ENCODE assay signal across 14 cellular contexts in genomic region chr3:9280477-9281219, GRCh38. TPM values are rescaled to one million over a fixed set of nuclear protein-coding genes. Genes with fewer than 3 reads are reported as not detected.
DNase-seq lines count a peak whose midpoint lies in the region; ATAC-seq, FAIRE-seq and TF ChIP-seq lines count a peak whose summit lies in the region.
"Had no signal": no experiment of that assay in that cellular context is flagged by ENCODE, and none has a peak within 500 bp of the region (broad histone marks: within the 10 kb centered on the region; RNA-seq: fewer than 3 reads in every experiment).

No MANE protein-coding gene starts in this region.

- H2AFZ ChIP-seq in mesenchymal stem cell (ENCODE audit: low read depth, low read length): no peak overlapping the region

- no peak overlapping the region for H3K4me2 ChIP-seq in mesenchymal stem cell (ENCODE audit: low read length, poor library complexity, severe bottlenecking)

- no peaks in the 10 kb centered on the region for H3K9me3 Mint-ChIP-seq in activated CD8-positive, alpha-beta T cell treated with anti-CD3 and anti-CD28 coated beads for 36 hours
- H3K9me3 Mint-ChIP-seq: memory B cell had no signal

- H3K4ac ChIP-seq in mesenchymal stem cell (ENCODE audit: low read depth in 1 of 2, low read length in 2 of 2): no peak overlapping the region

- no peaks in the 10 kb centered on the region for H3K4me1 ChIP-seq in mesenchymal stem cell (ENCODE audit: control insufficient read depth, insufficient read depth, low read depth, low read length)
- H3K4me1 ChIP-seq: SJCRH30, upper lobe of right lung had no signal

- H2BK15ac ChIP-seq in mesenchymal stem cell (ENCODE audit: low read depth, poor library complexity, severe bottlenecking): no peak overlapping the region

- H3K79me1 ChIP-seq in mesenchymal stem cell (replicated peaks; ENCODE audit: low read length, poor library complexity, severe bottlenecking): no peaks in the 10 kb centered on the region

- H3K27ac Mint-ChIP-seq in activated CD8-positive, alpha-beta T cell treated with anti-CD3 and anti-CD28 coated beads for 36 hours: no peak overlapping the region
- H3K27ac Mint-ChIP-seq: B cell, memory B cell had no signal

- no peak overlapping the region for H4K91ac ChIP-seq in mesenchymal stem cell (ENCODE audit: low read length)

- no peaks in the 10 kb centered on the region for H3K4me1 Mint-ChIP-seq in activated CD8-positive, alpha-beta T cell treated with anti-CD3 and anti-CD28 coated beads for 36 hours (ENCODE audit: low read depth)
- H3K4me1 Mint-ChIP-seq: B cell, memory B cell had no signal

- no peak overlapping the region for H2BK5ac ChIP-seq in mesenchymal stem cell (ENCODE audit: low read depth, low read length, poor library complexity, severe bottlenecking)

- H3K36me3 Mint-ChIP-seq in activated CD8-positive, alpha-beta T cell treated with anti-CD3 and anti-CD28 coated beads for 36 hours (ENCODE audit: low read depth): no peaks in the 10 kb centered on the region
- H3K36me3 Mint-ChIP-seq: memory B cell had no signal

- H2BK12ac ChIP-seq in mesenchymal stem cell (ENCODE audit: low read length in 2 of 2): no peak overlapping the region

- POLR2A ChIA-PET in activated CD8-positive, alpha-beta T cell treated with anti-CD3 and anti-CD28 coated beads for 36 hours (lab: Charles Lee): no interaction called here

- no peak for FAIRE-seq in bronchial epithelial cell (lab: Jason Lieb, UNC)

- no peak overlapping the region for H3K4me3 Mint-ChIP-seq in activated CD8-positive, alpha-beta T cell treated with anti-CD3 and anti-CD28 coated beads for 36 hours
- H3K4me3 Mint-ChIP-seq: B cell, memory B cell had no signal

- no peaks in the 10 kb centered on the region for H3K27me3 ChIP-seq in bronchial epithelial cell (ENCODE audit: control insufficient read depth, insufficient read depth, low read length)
- H3K27me3 ChIP-seq in mesenchymal stem cell (ENCODE audit: control insufficient read depth in 1 of 2, insufficient read depth in 1 of 2, low read length in 2 of 2): peaks cover 0 to 8% of the 10 kb centered on the region in 2 experiments
- H3K27me3 ChIP-seq: upper lobe of right lung had no signal

- intact Hi-C loops in activated CD8-positive, alpha-beta T cell treated with anti-CD3 and anti-CD28 coated beads for 36 hours (cut with micrococcal nuclease): no loop called here

- no peak overlapping the region for H2AK5ac ChIP-seq in mesenchymal stem cell (ENCODE audit: low read length, severe bottlenecking)

- H3K36me3 ChIP-seq in bronchial epithelial cell (ENCODE audit: control insufficient read depth, insufficient read depth, low read length): no peaks in the 10 kb centered on the region
- no peaks in the 10 kb centered on the region for H3K36me3 ChIP-seq in mesenchymal stem cell (ENCODE audit: control insufficient read depth in 1 of 2, insufficient read depth in 2 of 2, low read depth in 1 of 2, low read length in 2 of 2)
- H3K36me3 ChIP-seq: SJCRH30, upper lobe of right lung had no signal

- no peak overlapping the region for H4K8ac ChIP-seq in mesenchymal stem cell (ENCODE audit: low read length)

- whole genome bisulfite sequencing in mesenchymal stem cell: 83% methylated on average over 8 of the region's 10 CpGs

- H3K27me3 Mint-ChIP-seq in activated CD8-positive, alpha-beta T cell treated with anti-CD3 and anti-CD28 coated beads for 36 hours: peaks cover 1% of the 10 kb centered on the region

- no peak overlapping the region for H3K27ac ChIP-seq in mesenchymal stem cell (ENCODE audit: low read length, poor library complexity, severe bottlenecking)
- H3K27ac ChIP-seq: SJCRH30, upper lobe of right lung had no signal

- H3K18ac ChIP-seq in mesenchymal stem cell (ENCODE audit: low read depth in 1 of 2, low read length in 2 of 2): no peak overlapping the region

- H2BK120ac ChIP-seq in mesenchymal stem cell (ENCODE audit: low read depth, low read length): no peak overlapping the region

- peak overlapping the region; percentile 50 for H3K9ac ChIP-seq in mesenchymal stem cell (ENCODE audit: low read length)

- no peak overlapping the region for H3K14ac ChIP-seq in mesenchymal stem cell (ENCODE audit: low read length in 2 of 2)

- H3K4me3 ChIP-seq in bronchial epithelial cell (ENCODE audit: low read depth, low read length) (no peak overlapping the region), mesenchymal stem cell (ENCODE audit: insufficient read depth in 1 of 2, low read depth in 1 of 2, low read length in 2 of 2) (no peak overlapping the region)
- H3K4me3 ChIP-seq: SJCRH30, upper lobe of right lung had no signal

- TF ChIP-seq CTCF in bronchial epithelial cell (IDR thresholded peaks at IDR 0.05; ENCODE audit: insufficient read depth, low read length, severe bottlenecking): no peak
- no peak for TF ChIP-seq CTCF in activated CD8-positive, alpha-beta T cell treated with anti-CD3 and anti-CD28 coated beads for 36 hours (IDR thresholded peaks at IDR 0.05)

- CTCF ChIA-PET in activated CD8-positive, alpha-beta T cell treated with anti-CD3 and anti-CD28 coated beads for 36 hours (lab: Charles Lee): interaction anchor here (0.9 to 1.5 kb wide), 2 partner anchors 21 to 301 kb away, joined by 4 read pairs; no protein-coding TSS in a partner anchor

- DNase-seq in COR-L47 (lab: John Stamatoyannopoulos, UW): peak; percentile 21
- peak; percentile 22 for DNase-seq in NCI-H146 (lab: John Stamatoyannopoulos, UW)
- DNase-seq in bronchial epithelial cell (ENCODE audit: low read depth): peak; percentile 29
- DNase-seq in mesenchymal stem cell: no peak
- no peak for DNase-seq in activated CD8-positive, alpha-beta T cell treated with anti-CD3 and anti-CD28 coated beads for 36 hours
- no peak for DNase-seq in activated CD4-positive, alpha-beta T cell treated with anti-CD3 and anti-CD28 coated beads, Interleukin-2, amount 50 U/mL, for 48 hours
- DNase-seq in hepatic stellate cell (ENCODE audit: low spot score): no peak
- DNase-seq: activated gamma-delta T cell, NCI-H510A treated with DMSO at 0.1 percent for 48 hours, SJCRH30, upper lobe of right lung had no signal

- ATAC-seq in activated CD8-positive, alpha-beta T cell treated with anti-CD3 and anti-CD28 coated beads for 36 hours: no peak
- ATAC-seq in GM18519 (IDR thresholded peaks at IDR 0.05; ENCODE audit: low FRiP score, unreplicated experiment): no peak
- ATAC-seq: upper lobe of right lung had no signal

- no peaks in the 10 kb centered on the region for H3K9me3 ChIP-seq in mesenchymal stem cell (ENCODE audit: control insufficient read depth, low read length)
- H3K9me3 ChIP-seq: upper lobe of right lung had no signal

- no peak overlapping the region for H3K23ac ChIP-seq in mesenchymal stem cell (ENCODE audit: low read length in 2 of 2)

RNA-seq across cellular contexts. Expression of gene SRGAP3, which starts 31.2 kb away (rescaled TPM):
- total RNA-seq in bronchial epithelial cell: 16.5 and 30.5 TPM in 2 replicates
- 0.33 TPM for polyA plus RNA-seq in mesenchymal stem cell (2013, experiment 1 of 2)
- 0.21 TPM for polyA plus RNA-seq in mesenchymal stem cell (2013, experiment 2 of 2)
- 1 to 10 TPM; 1.8 to 2.5 TPM for total RNA-seq in activated CD8-positive, alpha-beta T cell treated with anti-CD3 and anti-CD28 coated beads for 36 hours
- total RNA-seq: SJCRH30 had no signal

Comparison
In these comparisons a context has a peak if more than half of its experiments do, and no peak if none do; other contexts are left out.
1. DNase-seq: peak in COR-L47 (single experiment), NCI-H146 (single experiment) and bronchial epithelial cell (single experiment); none in mesenchymal stem cell (single experiment), activated CD8-positive, alpha-beta T cell treated with anti-CD3 and anti-CD28 coated beads for 36 hours (single experiment), activated CD4-positive, alpha-beta T cell treated with anti-CD3 and anti-CD28 coated beads, Interleukin-2, amount 50 U/mL, for 48 hours (0 of 2) and hepatic stellate cell (single experiment).